In genomic region chr13:112710855-112711527, GRCh38 we compare ENCODE assay signal across 8 cellular contexts. TPM values are rescaled to one million over a fixed set of nuclear protein-coding genes. Genes with fewer than 3 reads are reported as not detected.
DNase-seq lines count a peak whose midpoint lies in the region; ATAC-seq and TF ChIP-seq lines count a peak whose summit lies in the region.

No MANE protein-coding gene starts in this region.

- DNase-seq in astrocyte of the cerebellum (ENCODE audit: low read depth) (no peak), right atrium auricular region (ENCODE audit: low spot score) (no peak), KG1 (lab: John Stamatoyannopoulos, UW) (no peak)
- DNase-seq in activated naive CD4-positive, alpha-beta T cell treated with anti-CD3 and anti-CD28 coated beads, Interleukin-2, amount 50 U/mL, for 72 hours (ENCODE audit: low spot score in 2 of 2) = no peak
- DNase-seq in activated naive CD4-positive, alpha-beta T cell treated with anti-CD3 and anti-CD28 coated beads, Interleukin-2, amount 50 U/mL, for 16 hours = no peak

- in situ Hi-C loops in astrocyte of the cerebellum (cut with HindIII; ENCODE audit: low sequenced_read_pairs) = no loop called here

- H3K9me3 ChIP-seq in BLaER1 (peaks cover 4% of the 10 kb centered on the region; the same call in 1 of the 2 replicates), right atrium auricular region (no peaks in the 10 kb centered on the region)

- peaks cover 45% of the 10 kb centered on the region for H4K20me1 ChIP-seq in BLaER1

- no peaks in the 10 kb centered on the region for H3K9me3 Mint-ChIP-seq in activated naive CD4-positive, alpha-beta T cell treated with anti-CD3 and anti-CD28 coated beads, Interleukin-2, amount 50 U/mL, for 72 hours

- H3K4me1 ChIP-seq in BLaER1 = peaks cover 45% of the 10 kb centered on the region
- peaks cover 0 to 41% of the 10 kb centered on the region in 2 donors for H3K4me1 ChIP-seq in right atrium auricular region
- H3K4me1 ChIP-seq in rectal smooth muscle tissue (ENCODE audit: control insufficient read depth, insufficient read depth, low read length) = peaks cover 15% of the 10 kb centered on the region

- H3K36me3 ChIP-seq in BLaER1 = peaks cover 12% of the 10 kb centered on the region; the same call in 1 of the 2 replicates
- no peaks in the 10 kb centered on the region for H3K36me3 ChIP-seq in right atrium auricular region
- no peaks in the 10 kb centered on the region for H3K36me3 ChIP-seq in rectal smooth muscle tissue (ENCODE audit: control insufficient read depth, insufficient read depth, low read length)

- H3K4me2 ChIP-seq in BLaER1 = peak overlapping the region; percentile 93

- ATAC-seq in activated naive CD4-positive, alpha-beta T cell treated with anti-CD3 and anti-CD28 coated beads, Interleukin-2, amount 50 U/mL, for 72 hours = no peak
- ATAC-seq in GM19395 (IDR thresholded peaks at IDR 0.05; ENCODE audit: unreplicated experiment) = no peak

- H3K4me3 ChIP-seq in BLaER1 (peak overlapping the region; percentile 20; the same call in 1 of the 2 replicates), astrocyte of the cerebellum (ENCODE audit: low read depth, low read length) (peak overlapping the region; percentile 21), right atrium auricular region (peak overlapping the region; percentile 5 to 26), rectal smooth muscle tissue (ENCODE audit: low read length) (peak overlapping the region; percentile 38)

- no peak overlapping the region for H3K27ac Mint-ChIP-seq in activated naive CD4-positive, alpha-beta T cell treated with anti-CD3 and anti-CD28 coated beads, Interleukin-2, amount 50 U/mL, for 72 hours

- H3K27me3 ChIP-seq in BLaER1 (no peaks in the 10 kb centered on the region), right atrium auricular region (no peaks in the 10 kb centered on the region), rectal smooth muscle tissue (ENCODE audit: control insufficient read depth, insufficient read depth, low read length) (no peaks in the 10 kb centered on the region)

- H3K27ac ChIP-seq in BLaER1 (peak overlapping the region; percentile 84), right atrium auricular region (peak overlapping the region; percentile 89 to 93), rectal smooth muscle tissue (ENCODE audit: low read depth, low read length) (peak overlapping the region; percentile 90)

- TF ChIP-seq CTCF in astrocyte of the cerebellum (IDR thresholded peaks at IDR 0.05; ENCODE audit: low read depth, low read length, missing control alignments) (no peak), right atrium auricular region (IDR thresholded peaks at IDR 0.05) (no peak)

- no peaks in the 10 kb centered on the region for H3K36me3 Mint-ChIP-seq in activated naive CD4-positive, alpha-beta T cell treated with anti-CD3 and anti-CD28 coated beads, Interleukin-2, amount 50 U/mL, for 72 hours

- H3K9ac ChIP-seq in BLaER1 = peak overlapping the region; percentile 69; the same call in 1 of the 2 replicates
- H3K9ac ChIP-seq in rectal smooth muscle tissue (ENCODE audit: low read length) = no peak overlapping the region

RNA-seq across cellular contexts. Expression of gene ATP11A, which starts 21.2 kb away (rescaled TPM):
- 10 to 100 TPM; 31.8 to 48.6 TPM for total RNA-seq in right atrium auricular region
- total RNA-seq in activated naive CD4-positive, alpha-beta T cell treated with anti-CD3 and anti-CD28 coated beads, Interleukin-2, amount 50 U/mL, for 72 hours = 10 to 100 TPM; 33.1 to 53.7 TPM
